1 cellular context compared by ENCODE assay signal in genomic region chr19:43524922-43525835, GRCh38.
A peak's percentile ranks its signal among the peaks of the same experiment; 100 is the strongest.
TF ChIP-seq lines count a peak whose summit lies in the region.

No MANE protein-coding gene starts in this region.

TF ChIP-seq in K562, 482 proteins besides CTCF, POLR2A, EP300 and RAD21:
- TF ChIP-seq PHF21A (IDR thresholded peaks at IDR 0.05; ENCODE audit: borderline replicate concordance, low read depth) (no peak), EWSR1 (IDR thresholded peaks at IDR 0.05; ENCODE audit: borderline replicate concordance, low read depth, partially characterized antibody) (no peak), NFE2 (IDR thresholded peaks at IDR 0.05; ENCODE audit: low read depth) (no peak), ZNF696 (CRISPR knock-in tag; conservative IDR thresholded peaks at IDR 0.05) (no peak), ZBTB40 (IDR thresholded peaks at IDR 0.05) (peak; percentile 69), ZBTB40 (CRISPR knock-in tag; IDR thresholded peaks at IDR 0.05) (no peak)
